Comparison of ENCODE assay signal across 10 cellular contexts in genomic region chr21:31397515-31397926, GRCh38. TPM values are rescaled to one million over a fixed set of nuclear protein-coding genes. Genes with fewer than 3 reads are reported as not detected.
DNase-seq lines count a peak whose midpoint lies in the region; ATAC-seq lines count a peak whose summit lies in the region.
"Had no signal": no experiment of that assay in that cellular context is flagged by ENCODE, and none has a peak within 500 bp of the region (broad histone marks: within the 10 kb centered on the region; RNA-seq: fewer than 3 reads in every experiment).

No MANE protein-coding gene starts in this region.

- CTCF ChIA-PET in activated CD4-positive, alpha-beta memory T cell treated with anti-CD3 and anti-CD28 coated beads, Interleukin-2, amount 10 ng/mL, durations not matched to agents 7 days and 5 days (lab: Charles Lee): no interaction called here

- no peak for ATAC-seq in activated T-helper 17 cell treated with anti-CD3 and anti-CD28 coated beads, Interleukin-2, amount 50 U/mL, for 72 hours (replicated peaks)
- peak; percentile 3 to 20 for ATAC-seq in naive thymus-derived CD8-positive, alpha-beta T cell
- ATAC-seq in GM21529 (IDR thresholded peaks at IDR 0.05; ENCODE audit: unreplicated experiment): no peak
- ATAC-seq: left ventricle myocardium superior had no signal

- POLR2A ChIA-PET in naive thymus-derived CD8-positive, alpha-beta T cell (lab: Charles Lee): interaction anchor here (0.9 to 1.3 kb wide), 5 partner anchors 18 to 161 kb away, joined by 3 to 7 read pairs (median 3); no protein-coding TSS in a partner anchor
- POLR2A ChIA-PET in activated CD4-positive, alpha-beta memory T cell treated with anti-CD3 and anti-CD28 coated beads, Interleukin-2, amount 10 ng/mL, durations not matched to agents 7 days and 5 days (lab: Charles Lee): interaction anchor here (1.8 kb wide), 1 partner anchor 34 kb away, joined by 5 read pairs; no protein-coding TSS in a partner anchor

- H3K4me1 Mint-ChIP-seq in activated T-helper 17 cell treated with anti-CD3 and anti-CD28 coated beads, Interleukin-2, amount 50 U/mL, for 72 hours: peaks cover 34% of the 10 kb centered on the region
- peaks cover 37 to 71% (median 59%) of the 10 kb centered on the region in 4 donors for H3K4me1 Mint-ChIP-seq in naive thymus-derived CD8-positive, alpha-beta T cell
- H3K4me1 Mint-ChIP-seq in activated CD4-positive, alpha-beta memory T cell treated with anti-CD3 and anti-CD28 coated beads, Interleukin-2, amount 10 ng/mL, durations not matched to agents 7 days and 5 days: peaks cover 29% of the 10 kb centered on the region

- H3K36me3 Mint-ChIP-seq in activated T-helper 17 cell treated with anti-CD3 and anti-CD28 coated beads, Interleukin-2, amount 50 U/mL, for 72 hours (ENCODE audit: low read depth): no peaks in the 10 kb centered on the region
- no peaks in the 10 kb centered on the region for H3K36me3 Mint-ChIP-seq in naive thymus-derived CD8-positive, alpha-beta T cell
- H3K36me3 Mint-ChIP-seq in activated CD4-positive, alpha-beta memory T cell treated with anti-CD3 and anti-CD28 coated beads, Interleukin-2, amount 10 ng/mL, durations not matched to agents 7 days and 5 days (ENCODE audit: low read depth): no peaks in the 10 kb centered on the region

- DNase-seq in DMS 273 (lab: John Stamatoyannopoulos, UW; ENCODE audit: unreplicated experiment) (peak; percentile 33), DMS 273 treated with DMSO at 0.1 percent for 48 hours (lab: John Stamatoyannopoulos, UW) (no peak), NCI-H1048 (lab: John Stamatoyannopoulos, UW) (peak; percentile 28), SHP77 (lab: John Stamatoyannopoulos, UW) (no peak)
- DNase-seq in naive thymus-derived CD8-positive, alpha-beta T cell: no peak
- DNase-seq in activated CD4-positive, alpha-beta memory T cell treated with anti-CD3 and anti-CD28 coated beads, Interleukin-2, amount 10 ng/mL, durations not matched to agents 7 days and 5 days: no peak
- DNase-seq: left ventricle myocardium superior, retina had no signal

- no peaks in the 10 kb centered on the region for H3K9me3 Mint-ChIP-seq in activated T-helper 17 cell treated with anti-CD3 and anti-CD28 coated beads, Interleukin-2, amount 50 U/mL, for 72 hours
- no peaks in the 10 kb centered on the region for H3K9me3 Mint-ChIP-seq in naive thymus-derived CD8-positive, alpha-beta T cell
- no peaks in the 10 kb centered on the region for H3K9me3 Mint-ChIP-seq in activated CD4-positive, alpha-beta memory T cell treated with anti-CD3 and anti-CD28 coated beads, Interleukin-2, amount 10 ng/mL, durations not matched to agents 7 days and 5 days

- peak overlapping the region; percentile 44 for H3K27ac Mint-ChIP-seq in activated T-helper 17 cell treated with anti-CD3 and anti-CD28 coated beads, Interleukin-2, amount 50 U/mL, for 72 hours
- peak overlapping the region in 8 of 10 donors; percentile 0 to 92 (median 76) for H3K27ac Mint-ChIP-seq in naive thymus-derived CD8-positive, alpha-beta T cell
- no peak overlapping the region for H3K27ac Mint-ChIP-seq in activated CD4-positive, alpha-beta memory T cell treated with anti-CD3 and anti-CD28 coated beads, Interleukin-2, amount 10 ng/mL, durations not matched to agents 7 days and 5 days

- H3K27me3 Mint-ChIP-seq in activated T-helper 17 cell treated with anti-CD3 and anti-CD28 coated beads, Interleukin-2, amount 50 U/mL, for 72 hours: no peaks in the 10 kb centered on the region
- no peaks in the 10 kb centered on the region for H3K27me3 Mint-ChIP-seq in naive thymus-derived CD8-positive, alpha-beta T cell
- H3K27me3 Mint-ChIP-seq in activated CD4-positive, alpha-beta memory T cell treated with anti-CD3 and anti-CD28 coated beads, Interleukin-2, amount 10 ng/mL, durations not matched to agents 7 days and 5 days: no peaks in the 10 kb centered on the region

- H3K4me3 Mint-ChIP-seq in activated T-helper 17 cell treated with anti-CD3 and anti-CD28 coated beads, Interleukin-2, amount 50 U/mL, for 72 hours: peak overlapping the region; percentile 13
- H3K4me3 Mint-ChIP-seq in naive thymus-derived CD8-positive, alpha-beta T cell: peak overlapping the region in 8 of 10 donors; percentile 4 to 76 (median 68)
- H3K4me3 Mint-ChIP-seq in activated CD4-positive, alpha-beta memory T cell treated with anti-CD3 and anti-CD28 coated beads, Interleukin-2, amount 10 ng/mL, durations not matched to agents 7 days and 5 days: no peak overlapping the region

RNA-seq across cellular contexts. Expression of gene TIAM1, which starts 53.5 kb away (rescaled TPM):
- 10 to 100 TPM; 23.4 to 63.4 TPM for total RNA-seq in activated T-helper 17 cell treated with anti-CD3 and anti-CD28 coated beads, Interleukin-2, amount 50 U/mL, for 72 hours
- total RNA-seq in naive thymus-derived CD8-positive, alpha-beta T cell: 1 to 10 TPM; 9.4 to 9.8 TPM
- 1 to 10 TPM; 2.7 to 4.0 (median 3.4) TPM for polyA plus RNA-seq in naive thymus-derived CD8-positive, alpha-beta T cell
- 10 to 100 TPM; 57.6 to 60.6 TPM for total RNA-seq in activated CD4-positive, alpha-beta memory T cell treated with anti-CD3 and anti-CD28 coated beads, Interleukin-2, amount 10 ng/mL, durations not matched to agents 7 days and 5 days

Comparison
In these comparisons a context has a peak if more than half of its experiments do, and no peak if none do; other contexts are left out.
1. DNase-seq: peak in DMS 273 (single experiment) and NCI-H1048 (single experiment); none in DMS 273 treated with DMSO at 0.1 percent for 48 hours (single experiment), naive thymus-derived CD8-positive, alpha-beta T cell (0 of 10), activated CD4-positive, alpha-beta memory T cell treated with anti-CD3 and anti-CD28 coated beads, Interleukin-2, amount 10 ng/mL, durations not matched to agents 7 days and 5 days (single experiment) and SHP77 (0 of 2).
2. ATAC-seq: peak in naive thymus-derived CD8-positive, alpha-beta T cell (2 of 2); none in activated T-helper 17 cell treated with anti-CD3 and anti-CD28 coated beads, Interleukin-2, amount 50 U/mL, for 72 hours (single experiment) and GM21529 (single experiment).